Comparison of ENCODE assay signal across 19 cellular contexts in the genomic region with DNA sequence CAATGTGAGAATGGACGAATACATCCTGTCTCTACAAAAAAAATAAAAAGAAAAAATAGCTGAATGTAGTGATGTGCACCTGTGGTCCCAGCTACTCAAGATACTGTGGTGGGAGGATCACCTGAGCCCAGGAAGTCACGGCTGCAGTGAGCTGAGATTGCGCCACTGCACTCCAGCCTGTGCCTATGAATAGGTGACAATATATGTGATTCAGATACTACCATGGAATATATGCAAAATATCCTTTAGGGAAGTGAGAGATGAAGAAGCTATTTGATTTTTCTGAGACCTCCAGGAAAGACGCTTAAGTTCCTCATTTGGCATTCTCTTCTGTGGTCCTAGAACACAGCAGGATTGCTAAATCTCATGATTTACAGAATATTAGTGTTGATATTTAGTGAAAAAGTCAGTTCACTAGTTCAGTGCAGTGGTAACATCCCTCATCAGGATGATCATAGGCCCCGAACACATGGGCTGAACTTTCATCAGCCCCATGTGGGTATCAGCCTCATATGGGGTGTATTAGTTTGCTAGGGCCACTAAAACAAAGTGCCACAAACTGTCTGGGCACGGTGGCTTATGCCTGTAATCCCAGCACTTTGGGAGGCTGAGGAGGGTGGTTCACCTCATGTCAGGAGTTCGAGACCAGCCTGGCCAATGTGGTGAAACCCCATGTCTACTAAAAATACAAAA. TPM values are rescaled to one million over a fixed set of nuclear protein-coding genes. Genes with fewer than 3 reads are reported as not detected.
A peak's percentile ranks its signal among the peaks of the same experiment; 100 is the strongest.
DNase-seq lines count a peak whose midpoint lies in the region; ATAC-seq and TF ChIP-seq lines count a peak whose summit lies in the region.
"Had no signal": no experiment of that assay in that cellular context is flagged by ENCODE, and none has a peak within 500 bp of the region (broad histone marks: within the 10 kb centered on the region; RNA-seq: fewer than 3 reads in every experiment).

No MANE protein-coding gene starts in this region.

- TF ChIP-seq EP300 in transverse colon (IDR thresholded peaks at IDR 0.05; ENCODE audit: low read depth) = no peak

- TF ChIP-seq CTCF in transverse colon (IDR thresholded peaks at IDR 0.05) (no peak), nephron progenitor cell (IDR thresholded peaks at IDR 0.05) (no peak)

- H3K36me3 ChIP-seq in transverse colon = no peaks in the 10 kb centered on the region
- H3K36me3 ChIP-seq: prostate gland, spleen, stomach had no signal

- H3K4me3 ChIP-seq in transverse colon = no peak overlapping the region
- H3K4me3 ChIP-seq: prostate gland, spleen, stomach had no signal

- peaks cover 12% of the 10 kb centered on the region for H3K27me3 Mint-ChIP-seq in nephron progenitor cell (ENCODE audit: low read depth, poor library complexity)

- H3K27ac ChIP-seq in transverse colon = no peak overlapping the region
- H3K27ac ChIP-seq: KMS-11, prostate gland, spleen, stomach had no signal

- peak; percentile 65 for ATAC-seq in GM18858 (IDR thresholded peaks at IDR 0.05; ENCODE audit: unreplicated experiment)
- ATAC-seq in GM21447 (IDR thresholded peaks at IDR 0.05; ENCODE audit: unreplicated experiment) = peak; percentile 73
- peak; percentile 47 for ATAC-seq in HG03442 (IDR thresholded peaks at IDR 0.05; ENCODE audit: unreplicated experiment)
- ATAC-seq in HG03521 (IDR thresholded peaks at IDR 0.05; ENCODE audit: unreplicated experiment) = no peak

- H3K27ac Mint-ChIP-seq in nephron progenitor cell = no peak overlapping the region
- H3K27ac Mint-ChIP-seq: activated naive CD8-positive, alpha-beta T cell treated with anti-CD3 and anti-CD28 coated beads for 36 hours; activated T-cell treated with anti-CD3 and anti-CD28 coated beads, Interleukin-2, amount 50 U/mL, for 24 hours had no signal

- peaks cover 23% of the 10 kb centered on the region for H3K9me3 Mint-ChIP-seq in nephron progenitor cell

- peaks cover 6% of the 10 kb centered on the region for H3K36me3 Mint-ChIP-seq in nephron progenitor cell (ENCODE audit: low read depth)
- H3K36me3 Mint-ChIP-seq: activated naive CD8-positive, alpha-beta T cell treated with anti-CD3 and anti-CD28 coated beads for 36 hours had no signal

- H3K4me1 Mint-ChIP-seq in nephron progenitor cell = peaks cover 6% of the 10 kb centered on the region

- WGBS in transverse colon (ENCODE audit: low coverage in 1 of 2), 2 donors = 76 to 83% methylated on average over 2 to 7 of the region's 7 CpGs

- intact Hi-C loops in transverse colon (cut with DNase I; ENCODE audit: low total_unique reads) = no loop called here

- in situ Hi-C loops in transverse colon (cut with MboI; ENCODE audit: low pct_ligation_motif_present in 1 of 4, low pct_unique_long_range_greater_than_20kb in 1 of 4, low sequenced_read_pairs in 3 of 4) = no loop called here

- no peak for TF ChIP-seq POLR2A in transverse colon (IDR thresholded peaks at IDR 0.05)

- no peaks in the 10 kb centered on the region for H3K4me1 ChIP-seq in transverse colon
- H3K4me1 ChIP-seq: prostate gland, stomach had no signal

- H3K4me3 Mint-ChIP-seq in nephron progenitor cell = no peak overlapping the region
- H3K4me3 Mint-ChIP-seq: activated naive CD8-positive, alpha-beta T cell treated with anti-CD3 and anti-CD28 coated beads for 36 hours; activated T-cell treated with anti-CD3 and anti-CD28 coated beads, Interleukin-2, amount 50 U/mL, for 24 hours had no signal

- DNase-seq in germinal center (ENCODE audit: low spot score) (peak; percentile 57), transverse colon (no peak), nephron progenitor cell (no peak)
- no peak for DNase-seq in activated CD4-positive, alpha-beta T cell treated with anti-CD3 and anti-CD28 coated beads for 4 hours
- DNase-seq: activated naive CD8-positive, alpha-beta T cell treated with anti-CD3 and anti-CD28 coated beads for 36 hours; activated T-cell treated with anti-CD3 and anti-CD28 coated beads, Interleukin-2, amount 50 U/mL, for 24 hours; DMS 273 treated with DMSO at 0.1 percent for 48 hours; effector CD4-positive, alpha-beta T cell; hypothalamus; NCI-H2029; spleen; stomach had no signal

- peaks cover 9% of the 10 kb centered on the region for H3K27me3 ChIP-seq in transverse colon

- no peaks in the 10 kb centered on the region for H3K9me3 ChIP-seq in transverse colon
- H3K9me3 ChIP-seq: prostate gland had no signal

RNA-seq across cellular contexts. Expression of gene VASH2, which starts 6.0 kb away (rescaled TPM):
- total RNA-seq in transverse colon = 1 to 10 TPM in 2 of 4 donors, not detected in 2; 1.1 to 1.7 TPM
- total RNA-seq: bronchial epithelial cell had no signal
